Comparison of ENCODE assay signal across 16 cellular contexts in the genomic region with DNA sequence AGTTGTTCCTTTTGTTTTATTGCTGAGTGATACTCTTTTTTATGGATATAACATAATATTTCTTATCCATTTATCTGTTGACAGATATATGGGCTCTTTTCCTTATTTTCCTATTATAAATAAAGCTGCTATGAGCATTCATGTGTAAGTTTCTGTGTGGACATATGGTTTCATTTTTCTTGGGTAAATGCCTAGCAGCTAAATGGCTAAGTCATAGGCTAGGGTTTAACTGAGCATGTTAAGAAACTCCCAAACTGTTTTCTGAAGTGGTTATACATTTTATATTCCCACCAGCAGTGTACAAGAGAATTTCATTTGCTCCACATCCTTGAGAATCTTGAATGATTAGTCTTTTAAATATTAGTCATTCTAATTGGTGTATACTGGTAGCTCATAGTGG.
DNase-seq lines count a peak whose midpoint lies in the region; ATAC-seq and TF ChIP-seq lines count a peak whose summit lies in the region.
"Had no signal": no experiment of that assay in that cellular context is flagged by ENCODE, and none has a peak within 500 bp of the region (broad histone marks: within the 10 kb centered on the region; RNA-seq: fewer than 3 reads in every experiment).

No MANE protein-coding gene starts in this region.

- H3K9me3 Mint-ChIP-seq in CD8-positive, alpha-beta memory T cell, result peaks cover 0 to 23% (median 3%) of the 10 kb centered on the region in 5 donors
- H3K9me3 Mint-ChIP-seq: H9 had no signal

- no peaks in the 10 kb centered on the region for H3K4me1 ChIP-seq in CD8-positive, alpha-beta memory T cell (ENCODE audit: insufficient read depth, low read length)

- H3K4me3 Mint-ChIP-seq in CD8-positive, alpha-beta memory T cell, result no peak overlapping the region
- H3K4me3 Mint-ChIP-seq: B cell; CD4-positive, alpha-beta T cell; H9; IgD-negative memory B cell had no signal

- no peaks in the 10 kb centered on the region for H3K36me3 Mint-ChIP-seq in CD8-positive, alpha-beta memory T cell
- H3K36me3 Mint-ChIP-seq: IgD-negative memory B cell had no signal

- DNase-seq in AG09309 (ENCODE audit: low read depth) (peak; percentile 45), HFF-Myc (ENCODE audit: extremely low read depth, low read depth) (peak; percentile 42), astrocyte of the cerebellum (ENCODE audit: low read depth) (peak; percentile 29), foreskin fibroblast (peak; percentile 43 to 66), NCI-H2227 (lab: John Stamatoyannopoulos, UW; ENCODE audit: unreplicated experiment) (no peak)
- no peak for DNase-seq in CD8-positive, alpha-beta memory T cell
- DNase-seq: CD4-positive, alpha-beta T cell; H9; NCI-H1436; NCI-H748 treated with DMSO at 0.1 percent for 48 hours; SK-N-SH had no signal

- no peaks in the 10 kb centered on the region for H3K9me3 ChIP-seq in CD8-positive, alpha-beta memory T cell (ENCODE audit: low read length)
- H3K9me3 ChIP-seq: SK-N-SH had no signal

- no peak for TF ChIP-seq CTCF in AG09309 (IDR thresholded peaks at IDR 0.05; ENCODE audit: control insufficient read depth, insufficient read depth, low read depth, low read length, missing control alignments)
- no peak for TF ChIP-seq CTCF in HFF-Myc (IDR thresholded peaks at IDR 0.05; ENCODE audit: low read depth, low read length, missing control alignments)
- no peak for TF ChIP-seq CTCF in astrocyte of the cerebellum (IDR thresholded peaks at IDR 0.05; ENCODE audit: low read depth, low read length, missing control alignments)
- TF ChIP-seq CTCF in foreskin fibroblast (IDR thresholded peaks at IDR 0.05; ENCODE audit: low read depth, low read length), result no peak

- no peaks in the 10 kb centered on the region for H3K27me3 ChIP-seq in CD8-positive, alpha-beta memory T cell (ENCODE audit: insufficient read depth, low read length, poor library complexity, severe bottlenecking)

- no peaks in the 10 kb centered on the region for H3K4me1 Mint-ChIP-seq in CD8-positive, alpha-beta memory T cell
- H3K4me1 Mint-ChIP-seq: B cell, IgD-negative memory B cell had no signal

- no peak for ATAC-seq in GM21619 (IDR thresholded peaks at IDR 0.05; ENCODE audit: unreplicated experiment)
- no peak for ATAC-seq in HG02938 (IDR thresholded peaks at IDR 0.05; ENCODE audit: unreplicated experiment)
- ATAC-seq: Right ventricle myocardium inferior had no signal

- no peaks in the 10 kb centered on the region for H3K36me3 ChIP-seq in CD8-positive, alpha-beta memory T cell (ENCODE audit: insufficient read depth, low read length)

- CTCF ChIA-PET in CD8-positive, alpha-beta memory T cell (lab: Charles Lee), result no interaction called here

- in situ Hi-C loops in astrocyte of the cerebellum (cut with HindIII; ENCODE audit: low sequenced_read_pairs), result no loop called here

- H3K27me3 Mint-ChIP-seq in CD8-positive, alpha-beta memory T cell, result no peaks in the 10 kb centered on the region
- H3K27me3 Mint-ChIP-seq: B cell; CD4-positive, alpha-beta T cell; IgD-negative memory B cell had no signal

- H3K4me3 ChIP-seq in AG09309 (ENCODE audit: control insufficient read depth, low read depth, low read length) (no peak overlapping the region), HFF-Myc (replicated peaks; ENCODE audit: low read depth, low read length) (no peak overlapping the region), astrocyte of the cerebellum (ENCODE audit: low read depth, low read length) (no peak overlapping the region), foreskin fibroblast (ENCODE audit: low read depth in 1 of 2, low read length in 2 of 2) (no peak overlapping the region)
- H3K4me3 ChIP-seq in CD8-positive, alpha-beta memory T cell (ENCODE audit: low read length), result no peak overlapping the region

- POLR2A ChIA-PET in CD8-positive, alpha-beta memory T cell (lab: Charles Lee), result no interaction called here

- no peak overlapping the region for H3K27ac ChIP-seq in CD8-positive, alpha-beta memory T cell (ENCODE audit: low read depth, low read length)

- H3K27ac Mint-ChIP-seq in CD8-positive, alpha-beta memory T cell, result no peak overlapping the region
- H3K27ac Mint-ChIP-seq: B cell; CD4-positive, alpha-beta T cell; H9; IgD-negative memory B cell had no signal

Comparison
In these comparisons a context has a peak if more than half of its experiments do, and no peak if none do; other contexts are left out.
1. DNase-seq: peak in AG09309 (single experiment), HFF-Myc (single experiment), astrocyte of the cerebellum (single experiment) and foreskin fibroblast (2 of 2); none in CD8-positive, alpha-beta memory T cell (0 of 5) and NCI-H2227 (single experiment).